Comparison of ENCODE assay signal across 10 cellular contexts in genomic region chr22:46293591-46294260, GRCh38.
DNase-seq lines count a peak whose midpoint lies in the region; TF ChIP-seq lines count a peak whose summit lies in the region.
"Had no signal": no experiment of that assay in that cellular context is flagged by ENCODE, and none has a peak within 500 bp of the region (broad histone marks: within the 10 kb centered on the region; RNA-seq: fewer than 3 reads in every experiment).

No MANE protein-coding gene starts in this region.

- CTCF ChIA-PET in RWPE1 (lab: Yijun Ruan, JAX), result no interaction called here

- peak; percentile 58 for DNase-seq in SIG-M5 treated with dmso at 0.1 percent for 504 hours (lab: John Stamatoyannopoulos, UW; ENCODE audit: unreplicated experiment)
- no peak for DNase-seq in SIG-M5 (lab: John Stamatoyannopoulos, UW)
- no peak for DNase-seq in RWPE1 (ENCODE audit: low spot score)
- peak; percentile 38 for DNase-seq in globus pallidus (ENCODE audit: low spot score)
- no peak for DNase-seq in NCI-H1930 (lab: John Stamatoyannopoulos, UW)
- DNase-seq in SKM-1 treated with dmso at 0.1 percent for 144 hours (lab: John Stamatoyannopoulos, UW; ENCODE audit: unreplicated experiment), result no peak
- no peak for DNase-seq in HUDEP-2 (lab: John Stamatoyannopoulos, UW; ENCODE audit: unreplicated experiment in 76 of 76)
- DNase-seq: activated CD4-positive, alpha-beta T cell treated with anti-CD3 and anti-CD28 coated beads, Interleukin-2, amount 50 U/mL, for 1 hour; NCI-H446 had no signal

- H3K27ac ChIP-seq in RWPE1 (peak overlapping the region; percentile 45), skin epidermis (peak overlapping the region in 12 of 21 experiments; percentile 22 to 82 (median 55))

- TF ChIP-seq CTCF in RWPE1 (conservative IDR thresholded peaks at IDR 0.05; ENCODE audit: low read depth), result no peak

- no peak overlapping the region for H3K4me3 ChIP-seq in skin epidermis

- POLR2A ChIA-PET in RWPE1 (lab: Yijun Ruan, JAX; ENCODE audit: low non-redundant PET), result no interaction called here

Comparison
In these comparisons a context has a peak if more than half of its experiments do, and no peak if none do; other contexts are left out.
1. DNase-seq: peak in SIG-M5 treated with dmso at 0.1 percent for 504 hours (single experiment) and globus pallidus (single experiment); none in SIG-M5 (single experiment), RWPE1 (single experiment), NCI-H1930 (0 of 2), SKM-1 treated with dmso at 0.1 percent for 144 hours (single experiment) and HUDEP-2 (0 of 76).